Comparison of ENCODE assay signal across 10 cellular contexts in the genomic region with DNA sequence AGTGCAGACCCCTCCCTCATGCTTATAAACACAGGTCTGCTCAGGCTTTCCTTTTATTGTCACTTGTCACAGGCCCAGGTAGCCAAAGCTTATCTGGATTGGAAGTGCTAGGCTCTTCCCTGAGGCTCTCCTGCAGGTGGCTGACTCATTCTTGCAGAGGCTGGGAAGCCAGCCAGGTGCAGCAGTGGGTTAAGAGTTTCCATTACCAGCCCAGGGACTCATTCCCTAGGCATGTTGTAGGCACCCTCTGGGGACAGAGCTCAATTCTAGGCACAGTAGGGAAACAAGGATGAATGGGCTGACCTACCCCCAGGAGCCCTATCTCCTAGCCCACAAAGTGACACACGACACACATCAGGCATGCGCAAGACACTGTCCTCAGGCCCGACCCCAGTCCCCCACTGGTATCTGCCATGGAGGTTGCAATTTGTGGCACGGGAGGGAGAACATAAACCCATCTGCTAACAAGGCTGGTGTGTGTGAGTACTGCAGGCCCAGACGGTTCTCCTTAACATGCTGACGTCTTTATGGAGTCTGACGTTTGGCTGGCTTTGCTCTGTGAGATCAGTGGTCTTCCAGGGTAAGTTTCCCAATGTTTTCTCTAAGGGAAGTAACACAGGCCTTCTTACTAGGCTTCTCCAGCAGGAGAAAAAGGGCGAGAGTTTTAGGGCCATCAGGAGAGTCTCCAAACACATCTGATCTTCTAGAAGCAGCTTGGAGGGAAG.
DNase-seq lines count a peak whose midpoint lies in the region; TF ChIP-seq lines count a peak whose summit lies in the region.
"Had no signal": no experiment of that assay in that cellular context is flagged by ENCODE, and none has a peak within 500 bp of the region (broad histone marks: within the 10 kb centered on the region; RNA-seq: fewer than 3 reads in every experiment).

No MANE protein-coding gene starts in this region.

- H3K79me2 ChIP-seq in trophoblast cell (ENCODE audit: control insufficient read depth, insufficient read depth, low read length, poor library complexity), result no peaks in the 10 kb centered on the region

- DNase-seq in Daoy (ENCODE audit: low read depth) (peak; percentile 91), NCI-H345 (lab: John Stamatoyannopoulos, UW) (peak; percentile 79), endodermal cell (peak; percentile 75), trophoblast cell (peak; percentile 95 to 96), RPMI8226 (no peak), epidermal melanocyte (ENCODE audit: insufficient read length, low spot score) (no peak), T-helper 1 cell (no peak), Kasumi-1 (lab: John Stamatoyannopoulos, UW) (no peak)
- DNase-seq: NCI-H1048 had no signal

- H3K14ac ChIP-seq in trophoblast cell (ENCODE audit: low read length), result no peak overlapping the region

- no peaks in the 10 kb centered on the region for H3K9me3 Mint-ChIP-seq in endodermal cell

- H3K79me1 ChIP-seq in trophoblast cell (ENCODE audit: low read length), result peaks cover 7% of the 10 kb centered on the region

- no peaks in the 10 kb centered on the region for H3K36me3 Mint-ChIP-seq in endodermal cell (ENCODE audit: low read depth)
- H3K36me3 Mint-ChIP-seq: activated naive CD8-positive, alpha-beta T cell had no signal

- 83 to 89% methylated on average over 8 of the region's 8 CpGs for WGBS in endodermal cell (ENCODE audit: insufficient coverage in 1 of 2, insufficient read length in 1 of 2), 2 experiments
- WGBS in trophoblast cell (ENCODE audit: extremely low coverage, insufficient coverage, insufficient read length), result no CpG with 5 or more reads among the region's 8 CpGs

- no peak overlapping the region for H2AFZ ChIP-seq in trophoblast cell (ENCODE audit: insufficient read depth, low read length, poor library complexity)

- H3K23ac ChIP-seq in trophoblast cell (ENCODE audit: low read length), result no peak overlapping the region

- peaks cover 23% of the 10 kb centered on the region for H3K4me1 Mint-ChIP-seq in endodermal cell

- H3K9me3 ChIP-seq in endodermal cell (ENCODE audit: control insufficient read depth, low read length) (no peaks in the 10 kb centered on the region), trophoblast cell (ENCODE audit: insufficient read depth, low read depth, low read length) (peaks cover 1% of the 10 kb centered on the region)

- peak overlapping the region; percentile 3 for H2AK5ac ChIP-seq in trophoblast cell (ENCODE audit: low read length)

- H3K9ac ChIP-seq in endodermal cell (ENCODE audit: extremely low read depth, low read length, poor library complexity, severe bottlenecking), result no peak overlapping the region
- no peak overlapping the region for H3K9ac ChIP-seq in trophoblast cell (ENCODE audit: low read length)

- H4K12ac ChIP-seq in trophoblast cell (ENCODE audit: low read depth, low read length), result no peak overlapping the region

- H3K36me3 ChIP-seq in endodermal cell (ENCODE audit: control insufficient read depth, insufficient read depth, low read length) (no peaks in the 10 kb centered on the region), trophoblast cell (ENCODE audit: control insufficient read depth in 1 of 2, insufficient read depth in 2 of 2, low read length in 2 of 2) (no peaks in the 10 kb centered on the region)

- H3K18ac ChIP-seq in trophoblast cell (ENCODE audit: low read length), result peak overlapping the region; percentile 18

- H3K27me3 Mint-ChIP-seq in endodermal cell (ENCODE audit: insufficient read depth), result peaks cover 9% of the 10 kb centered on the region
- H3K27me3 Mint-ChIP-seq: activated naive CD8-positive, alpha-beta T cell had no signal

- peak; percentile 17 for TF ChIP-seq CTCF in endodermal cell (conservative IDR thresholded peaks at IDR 0.05)

- H4K91ac ChIP-seq in trophoblast cell (ENCODE audit: low read depth, low read length), result no peak overlapping the region

- H4K8ac ChIP-seq in trophoblast cell (ENCODE audit: low read depth, low read length), result no peak overlapping the region

- no peak overlapping the region for H3K4ac ChIP-seq in trophoblast cell (ENCODE audit: low read depth, low read length)

- H3K27ac ChIP-seq in endodermal cell (ENCODE audit: low read depth, low read length) (no peak overlapping the region), trophoblast cell (ENCODE audit: low read depth, low read length) (no peak overlapping the region)

- H3K4me3 ChIP-seq in endodermal cell (ENCODE audit: low read length), result no peak overlapping the region
- no peak overlapping the region for H3K4me3 ChIP-seq in trophoblast cell (ENCODE audit: low read depth, low read length)

- H2BK5ac ChIP-seq in trophoblast cell (ENCODE audit: low read depth, low read length, poor library complexity), result no peak overlapping the region

- H3K27me3 ChIP-seq in endodermal cell (ENCODE audit: control insufficient read depth, insufficient read depth, low read length, poor library complexity, severe bottlenecking), result no peaks in the 10 kb centered on the region
- no peaks in the 10 kb centered on the region for H3K27me3 ChIP-seq in trophoblast cell (ENCODE audit: insufficient read depth, low read length)

- H3K4me3 Mint-ChIP-seq in endodermal cell, result no peak overlapping the region
- H3K4me3 Mint-ChIP-seq: activated naive CD8-positive, alpha-beta T cell had no signal

- peak overlapping the region; percentile 63 for H2BK12ac ChIP-seq in trophoblast cell (ENCODE audit: low read length)

- no peak overlapping the region for H3K4me2 ChIP-seq in trophoblast cell (ENCODE audit: low read length)

- H2BK120ac ChIP-seq in trophoblast cell (ENCODE audit: insufficient read depth, low read length, poor library complexity), result peak overlapping the region; percentile 25

- H3K27ac Mint-ChIP-seq in endodermal cell, result peak overlapping the region; percentile 47
- H3K27ac Mint-ChIP-seq: activated naive CD8-positive, alpha-beta T cell had no signal

- H3K4me1 ChIP-seq in endodermal cell (ENCODE audit: control insufficient read depth, insufficient read depth, low read length) (peaks cover 22% of the 10 kb centered on the region), trophoblast cell (ENCODE audit: control insufficient read depth in 1 of 2, insufficient read depth in 2 of 2, low read length in 2 of 2) (peaks cover 14 to 18% of the 10 kb centered on the region in 2 experiments)

Comparison
In these comparisons a context has a peak if more than half of its experiments do, and no peak if none do; other contexts are left out.
1. DNase-seq: peak in Daoy (single experiment), NCI-H345 (single experiment), endodermal cell (single experiment) and trophoblast cell (2 of 2); none in RPMI8226 (single experiment), epidermal melanocyte (single experiment), T-helper 1 cell (0 of 5) and Kasumi-1 (0 of 2).